27 cellular contexts compared by ENCODE assay signal in genomic region chr6:38477680-38478260, GRCh38.
DNase-seq lines count a peak whose midpoint lies in the region; ATAC-seq and TF ChIP-seq lines count a peak whose summit lies in the region.
"Had no signal": no experiment of that assay in that cellular context is flagged by ENCODE, and none has a peak within 500 bp of the region (broad histone marks: within the 10 kb centered on the region; RNA-seq: fewer than 3 reads in every experiment).

No MANE protein-coding gene starts in this region.

- peak overlapping the region; percentile 19 to 64; a peak in 4 of 5 replicates for H3K4me3 Mint-ChIP-seq in H9
- H3K4me3 Mint-ChIP-seq: activated naive CD4-positive, alpha-beta T cell treated with anti-CD3 and anti-CD28 coated beads, Interleukin-2, amount 50 U/mL, for 24 hours; CD8-positive, alpha-beta memory T cell; central memory CD8-positive, alpha-beta T cell; stimulated activated naive B cell treated with anti-CD40 and anti-IgM and Interleukin-4, amounts not matched to agents 10 μg/mL and 1 μg/mL and 100 μg/mL, for 72 hours had no signal

- H2BK120ac ChIP-seq in H9 (ENCODE audit: low read depth, low read length, poor library complexity, severe bottlenecking) (no peak overlapping the region), neuronal stem cell (ENCODE audit: low read depth, low read length) (no peak overlapping the region)

- H3K4me1 ChIP-seq in H9 (ENCODE audit: insufficient read depth, low read length): peaks cover 7% of the 10 kb centered on the region; the same call in 1 of the 2 replicates
- H3K4me1 ChIP-seq in neuronal stem cell (ENCODE audit: control insufficient read depth in 2 of 2, insufficient read depth in 1 of 2, low read depth in 1 of 2, low read length in 2 of 2): peaks cover 5 to 8% of the 10 kb centered on the region in 2 donors
- H3K4me1 ChIP-seq: testis had no signal

- H2BK5ac ChIP-seq in H9 (ENCODE audit: insufficient read length, low read length) (no peak overlapping the region), neuronal stem cell (ENCODE audit: low read length) (no peak overlapping the region)

- no peak overlapping the region for H4K91ac ChIP-seq in H9 (ENCODE audit: insufficient read length, low read depth, low read length)
- H4K91ac ChIP-seq in neuronal stem cell (ENCODE audit: low read depth, low read length, poor library complexity): no peak overlapping the region

- no peaks in the 10 kb centered on the region for H3K9me3 ChIP-seq in H9 (ENCODE audit: control insufficient read depth, low read depth, low read length)
- no peaks in the 10 kb centered on the region for H3K9me3 ChIP-seq in neuronal stem cell (replicated peaks in 1 of 2; ENCODE audit: control insufficient read depth in 2 of 2, insufficient read depth in 1 of 2, low read depth in 1 of 2, low read length in 2 of 2)
- H3K9me3 ChIP-seq: neutrophil, psoas muscle, testis had no signal

- peaks cover 12% of the 10 kb centered on the region for H3K27me3 Mint-ChIP-seq in H9 (ENCODE audit: low read depth)
- H3K27me3 Mint-ChIP-seq: activated naive CD4-positive, alpha-beta T cell treated with anti-CD3 and anti-CD28 coated beads, Interleukin-2, amount 50 U/mL, for 24 hours; CD8-positive, alpha-beta memory T cell; central memory CD8-positive, alpha-beta T cell; stimulated activated naive B cell treated with anti-CD40 and anti-IgM and Interleukin-4, amounts not matched to agents 10 μg/mL and 1 μg/mL and 100 μg/mL, for 72 hours had no signal

- H3K9me3 Mint-ChIP-seq in H9: no peaks in the 10 kb centered on the region; a peak in 2 of 5 replicates
- H3K9me3 Mint-ChIP-seq: CD8-positive, alpha-beta memory T cell; central memory CD8-positive, alpha-beta T cell; stimulated activated naive B cell treated with anti-CD40 and anti-IgM and Interleukin-4, amounts not matched to agents 10 μg/mL and 1 μg/mL and 100 μg/mL, for 72 hours had no signal

- H3K36me3 ChIP-seq in neuronal stem cell (replicated peaks in 1 of 2; ENCODE audit: control insufficient read depth in 2 of 2, insufficient read depth in 2 of 2, low read length in 2 of 2): no peaks in the 10 kb centered on the region
- H3K36me3 ChIP-seq: neutrophil had no signal

- peak overlapping the region in 1 of 3 experiments; percentile 4; a peak in 1 of 7 replicates for H3K27ac Mint-ChIP-seq in H9
- H3K27ac Mint-ChIP-seq: activated naive CD4-positive, alpha-beta T cell treated with anti-CD3 and anti-CD28 coated beads, Interleukin-2, amount 50 U/mL, for 24 hours; stimulated activated naive B cell treated with anti-CD40 and anti-IgM and Interleukin-4, amounts not matched to agents 10 μg/mL and 1 μg/mL and 100 μg/mL, for 72 hours had no signal

- no peaks in the 10 kb centered on the region for H3K27me3 ChIP-seq in H9 (ENCODE audit: insufficient read depth, low read length)
- no peaks in the 10 kb centered on the region for H3K27me3 ChIP-seq in neuronal stem cell (ENCODE audit: control insufficient read depth in 3 of 3, insufficient read depth in 3 of 3, low read depth in 1 of 3, low read length in 3 of 3)
- H3K27me3 ChIP-seq: neutrophil, testis had no signal

- H3K4ac ChIP-seq in H9 (ENCODE audit: low read depth, low read length) (no peak overlapping the region), neuronal stem cell (ENCODE audit: low read length) (no peak overlapping the region)

- H3K4me1 Mint-ChIP-seq in H9: peaks cover 39 to 44% of the 10 kb centered on the region in 2 experiments

- H3K4me2 ChIP-seq in H9 (ENCODE audit: insufficient read depth, insufficient read length, low read length) (peak overlapping the region; percentile 1), neuronal stem cell (ENCODE audit: insufficient read depth, low read length, poor library complexity, severe bottlenecking) (no peak overlapping the region)

- H3K14ac ChIP-seq in H9 (ENCODE audit: insufficient read depth, low read length): no peak overlapping the region
- no peak overlapping the region for H3K14ac ChIP-seq in neuronal stem cell (ENCODE audit: low read length)

- no peaks in the 10 kb centered on the region for H4K20me1 ChIP-seq in H9 (ENCODE audit: control insufficient read depth, insufficient read depth, insufficient read length)

- no peaks in the 10 kb centered on the region for H3K79me2 ChIP-seq in H9 (ENCODE audit: insufficient read depth, low read length)

- ATAC-seq in HG02938 (IDR thresholded peaks at IDR 0.05; ENCODE audit: unreplicated experiment) (no peak), GM21576 (IDR thresholded peaks at IDR 0.05; ENCODE audit: unreplicated experiment) (no peak)
- ATAC-seq: psoas muscle; stimulated activated naive B cell treated with anti-CD40 and anti-IgM and Interleukin-4, amounts not matched to agents 10 μg/mL and 1 μg/mL and 100 μg/mL, for 72 hours had no signal

- no peak overlapping the region for H3K4me3 ChIP-seq in choroid plexus epithelial cell (ENCODE audit: low read depth, low read length)
- H3K4me3 ChIP-seq in neuronal stem cell (ENCODE audit: low read length in 2 of 2): no peak overlapping the region
- H3K4me3 ChIP-seq: GM23248, psoas muscle, skin epidermis, testis had no signal

- H3K18ac ChIP-seq in H9 (ENCODE audit: insufficient read length, low read depth, low read length) (no peak overlapping the region), neuronal stem cell (ENCODE audit: low read length) (no peak overlapping the region)

- H2AFZ ChIP-seq in H9 (ENCODE audit: low read length): no peak overlapping the region
- H2AFZ ChIP-seq in neuronal stem cell (ENCODE audit: low read length): no peak overlapping the region
- H2AFZ ChIP-seq: GM23248 had no signal

- no CpG with 5 or more reads among the region's 9 CpGs for WGBS in H9 (ENCODE audit: extremely low coverage, insufficient read length, low lambda C conversion rate)
- WGBS in neuronal stem cell (ENCODE audit: extremely low coverage in 2 of 2, insufficient read length in 2 of 2, insufficient replicate concordance in 1 of 2), 2 donors: no CpG with 5 or more reads among the region's 9 CpGs

- no peak overlapping the region for H3K56ac ChIP-seq in H9 (ENCODE audit: insufficient read length, low read depth, low read length)

- H4K5ac ChIP-seq in H9 (ENCODE audit: insufficient read length, low read depth, low read length): no peak overlapping the region

- H2AK5ac ChIP-seq in H9 (ENCODE audit: insufficient read length, low read length) (no peak overlapping the region), neuronal stem cell (ENCODE audit: low read depth, low read length) (no peak overlapping the region)

- H3K79me1 ChIP-seq in H9 (ENCODE audit: insufficient read depth, low read depth, low read length, poor library complexity, severe bottlenecking) (no peaks in the 10 kb centered on the region), neuronal stem cell (ENCODE audit: low read depth, low read length) (no peaks in the 10 kb centered on the region)

- TF ChIP-seq CTCF in H9 (conservative IDR thresholded peaks at IDR 0.05) (no peak), choroid plexus epithelial cell (conservative IDR thresholded peaks at IDR 0.05; ENCODE audit: low read depth, low read length) (no peak), GM13977 (IDR thresholded peaks at IDR 0.05; ENCODE audit: extremely low read depth, insufficient read depth, missing control alignments) (no peak)

- no peak overlapping the region for H3T11ph ChIP-seq in H9 (ENCODE audit: low read length)

- no peaks in the 10 kb centered on the region for H3K36me3 Mint-ChIP-seq in H9 (ENCODE audit: insufficient read depth in 1 of 3, low read depth in 3 of 3)

- H3K23ac ChIP-seq in H9 (ENCODE audit: insufficient read length, low read depth, low read length) (no peak overlapping the region), neuronal stem cell (ENCODE audit: low read depth, low read length, poor library complexity) (no peak overlapping the region)

- DNase-seq in H9 (peak; percentile 31), MV-4-11 (lab: John Stamatoyannopoulos, UW) (peak; percentile 57), choroid plexus epithelial cell (ENCODE audit: low read depth) (peak; percentile 39), neuronal stem cell (ENCODE audit: low spot score) (peak; percentile 14), GM13977 (ENCODE audit: low spot score) (no peak)
- DNase-seq: aorta; CD8-positive, alpha-beta memory T cell; DMS79 treated with DMSO at 0.1 percent for 48 hours; erythroblast; foreskin fibroblast; GM23248; IMR-90; kidney; NCI-H1436; NCI-H526; psoas muscle; SHP77; stimulated activated CD4-positive, alpha-beta T cell treated with anti-CD3 and anti-CD28 coated beads, Interleukin-2, amount 100 ng/mL, for 24 hours; stimulated activated naive B cell treated with anti-CD40 and anti-IgM and Interleukin-4, amounts not matched to agents 10 μg/mL and 1 μg/mL and 100 μg/mL, for 72 hours; T-helper 1 cell; testis had no signal

- no peaks in the 10 kb centered on the region for H3K23me2 ChIP-seq in H9 (ENCODE audit: insufficient read length, low read depth, low read length, poor library complexity, severe bottlenecking)

- no peak overlapping the region for H2BK20ac ChIP-seq in H9 (ENCODE audit: low read depth, low read length, poor library complexity, severe bottlenecking)

- H4K8ac ChIP-seq in H9 (replicated peaks; ENCODE audit: insufficient read length, low read depth, low read length): no peak overlapping the region
- no peak overlapping the region for H4K8ac ChIP-seq in neuronal stem cell (ENCODE audit: low read depth, low read length)

- H3K27ac ChIP-seq in H9 (ENCODE audit: insufficient read length, low read depth, low read length): no peak overlapping the region
- H3K27ac ChIP-seq in neuronal stem cell (replicated peaks; ENCODE audit: low read length): no peak overlapping the region
- H3K27ac ChIP-seq: GM23248, neutrophil, psoas muscle, skin epidermis, testis had no signal

- no peak overlapping the region for H2BK12ac ChIP-seq in H9 (ENCODE audit: insufficient read length, low read depth, low read length)
- H2BK12ac ChIP-seq in neuronal stem cell (ENCODE audit: low read length): no peak overlapping the region

- H3K9ac ChIP-seq in H9 (ENCODE audit: extremely low read depth, insufficient read length, low read length) (no peak overlapping the region), neuronal stem cell (ENCODE audit: low read depth, low read length, poor library complexity) (no peak overlapping the region)
- H3K9ac ChIP-seq: GM23248 had no signal

- in situ Hi-C loops in GM13977 (cut with MboI; ENCODE audit: low pct_unique_long_range_greater_than_20kb, low sequenced_read_pairs, unreplicated experiment): no loop called here

- no peak overlapping the region for H2BK15ac ChIP-seq in H9 (ENCODE audit: low read depth, low read length)
- no peak overlapping the region for H2BK15ac ChIP-seq in neuronal stem cell (ENCODE audit: low read length)
